1 cellular context compared by ENCODE assay signal in the genomic region with DNA sequence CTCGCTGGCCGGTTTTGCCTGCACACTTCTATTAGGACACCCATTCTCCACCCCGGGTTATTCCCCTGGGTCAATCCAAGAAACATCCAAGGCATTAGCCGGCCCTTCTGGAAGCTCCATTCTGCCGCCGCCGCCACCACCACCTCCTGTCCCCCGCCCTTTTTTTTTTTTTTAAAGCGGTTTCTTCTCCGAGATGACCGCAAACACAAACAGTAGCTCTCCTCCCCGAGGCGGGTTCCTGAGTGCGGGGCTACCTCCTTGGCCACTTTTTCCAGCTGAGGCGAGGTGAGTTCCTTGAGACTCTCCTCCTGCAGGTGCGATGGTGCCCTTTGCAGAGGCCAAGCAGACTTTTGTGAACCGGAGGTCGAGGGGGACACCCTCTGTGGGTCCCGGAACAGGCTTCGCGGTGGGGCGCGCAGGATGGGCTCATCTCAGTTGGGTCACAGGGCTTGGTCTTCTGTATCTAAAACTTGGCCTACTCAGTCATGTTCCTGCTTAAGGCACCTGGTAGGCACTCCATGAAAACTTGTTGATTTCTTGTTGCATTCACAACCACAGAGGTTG.
TF ChIP-seq lines count a peak whose summit lies in the region.

No MANE protein-coding gene starts in this region.

TF ChIP-seq in H1, 55 proteins besides CTCF, POLR2A, EP300 and RAD21:
- TF ChIP-seq RBBP5 (IDR thresholded peaks at IDR 0.05; ENCODE audit: borderline replicate concordance, low read depth, low read length), result no peak
- peak; percentile 25 for TF ChIP-seq RNF2 (IDR thresholded peaks at IDR 0.05; ENCODE audit: borderline replicate concordance, low read depth, low read length, missing control alignments, poor library complexity, severe bottlenecking)
- TF ChIP-seq SUZ12 (IDR thresholded peaks at IDR 0.05; ENCODE audit: low read length), result peak; percentile 5; the same call in 1 of the 2 replicates
